ENCODE assay signal across 23 cellular contexts in the genomic region with DNA sequence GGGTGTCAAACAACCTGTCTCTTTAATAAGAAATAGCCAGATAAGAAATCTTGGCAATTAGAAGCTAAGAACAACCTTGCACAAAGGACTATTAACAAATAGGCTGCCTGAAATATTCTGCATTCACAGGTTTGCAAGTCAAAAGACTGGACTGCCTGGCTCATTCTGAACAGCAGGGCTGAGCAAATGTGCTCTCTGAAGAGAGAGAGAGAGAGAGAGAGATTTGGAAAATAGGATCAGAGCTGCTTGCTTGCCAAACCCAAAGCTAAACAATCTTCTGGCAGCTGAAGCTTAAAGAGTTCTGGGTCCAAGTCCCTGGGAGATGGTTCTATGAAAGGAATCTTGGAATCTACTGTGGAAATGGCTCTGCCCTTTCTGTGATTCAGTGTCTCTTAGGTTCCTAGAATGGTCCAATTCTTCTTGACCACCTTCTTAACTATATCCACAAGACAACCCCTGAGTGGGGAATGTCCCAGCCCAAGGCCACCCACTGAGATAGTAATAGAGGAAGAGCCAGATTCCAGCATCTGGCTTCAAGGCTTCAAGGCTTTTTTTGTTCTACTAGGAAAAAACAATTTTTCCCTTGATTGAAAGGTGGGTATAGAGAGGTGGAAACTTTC.
DNase-seq lines count a peak whose midpoint lies in the region; ATAC-seq, FAIRE-seq and TF ChIP-seq lines count a peak whose summit lies in the region.
"Had no signal": no experiment of that assay in that cellular context is flagged by ENCODE, and none has a peak within 500 bp of the region (broad histone marks: within the 10 kb centered on the region; RNA-seq: fewer than 3 reads in every experiment).

No MANE protein-coding gene starts in this region.

- no peaks in the 10 kb centered on the region for H3K27me3 ChIP-seq in esophagus muscularis mucosa
- H3K27me3 ChIP-seq in aorta (ENCODE audit: control insufficient read depth in 1 of 2, insufficient read depth in 2 of 2, low read length in 1 of 2), result no peaks in the 10 kb centered on the region
- H3K27me3 ChIP-seq: SJCRH30 had no signal

- intact Hi-C loops in esophagus muscularis mucosa (cut with DNase I) (no loop called here), aorta (cut with DNase I) (no loop called here)

- no peak overlapping the region for H3K4me3 ChIP-seq in esophagus muscularis mucosa
- H3K4me3 ChIP-seq in fibroblast of the aortic adventitia (ENCODE audit: low read depth, low read length), result no peak overlapping the region
- H3K4me3 ChIP-seq in aorta (ENCODE audit: low read length in 2 of 2), result no peak overlapping the region
- H3K4me3 ChIP-seq: BLaER1, GM12878, SJCRH30 had no signal

- H3K27ac ChIP-seq in esophagus muscularis mucosa (replicated peaks in 1 of 4), result peak overlapping the region; percentile 10 to 61 (median 50)
- H3K27ac ChIP-seq in aorta (ENCODE audit: low read depth in 1 of 2, low read length in 2 of 2), result no peak overlapping the region
- H3K27ac ChIP-seq: BLaER1, SJCRH30 had no signal

- TF ChIP-seq EP300 in esophagus muscularis mucosa (IDR thresholded peaks at IDR 0.05), result no peak

- H3K4me1 ChIP-seq in esophagus muscularis mucosa (peaks cover 3 to 54% (median 31%) of the 10 kb centered on the region in 4 donors), aorta (ENCODE audit: control insufficient read depth in 1 of 2, insufficient read depth in 2 of 2, low read length in 2 of 2) (no peaks in the 10 kb centered on the region)
- H3K4me1 ChIP-seq: BLaER1, Caco-2, SJCRH30 had no signal

- no peaks in the 10 kb centered on the region for H3K4me1 Mint-ChIP-seq in naive thymus-derived CD8-positive, alpha-beta T cell

- H3K4me3 Mint-ChIP-seq in naive thymus-derived CD8-positive, alpha-beta T cell, result no peak overlapping the region
- H3K4me3 Mint-ChIP-seq: CD4-positive, alpha-beta T cell; IgD-negative memory B cell had no signal

- no peaks in the 10 kb centered on the region for H3K36me3 Mint-ChIP-seq in naive thymus-derived CD8-positive, alpha-beta T cell
- H3K36me3 Mint-ChIP-seq: IgD-negative memory B cell had no signal

- H3K36me3 ChIP-seq in esophagus muscularis mucosa, result no peaks in the 10 kb centered on the region
- no peaks in the 10 kb centered on the region for H3K36me3 ChIP-seq in aorta (ENCODE audit: control insufficient read depth in 1 of 2, insufficient read depth in 2 of 2, low read length in 1 of 2)
- H3K36me3 ChIP-seq: BLaER1, SJCRH30 had no signal

- H3K27ac Mint-ChIP-seq in naive thymus-derived CD8-positive, alpha-beta T cell, result no peak overlapping the region
- H3K27ac Mint-ChIP-seq: CD4-positive, alpha-beta T cell; IgD-negative memory B cell had no signal

- peak; percentile 60 for ATAC-seq in aorta (ENCODE audit: low FRiP score)
- no peak for ATAC-seq in naive thymus-derived CD8-positive, alpha-beta T cell
- ATAC-seq: GM12878 had no signal

- TF ChIP-seq CTCF in esophagus muscularis mucosa (IDR thresholded peaks at IDR 0.05) (no peak), fibroblast of the aortic adventitia (IDR thresholded peaks at IDR 0.05; ENCODE audit: insufficient read depth, low read length) (no peak)

- peaks cover 0 to 10% (median 0%) of the 10 kb centered on the region in 5 donors for H3K27me3 Mint-ChIP-seq in naive thymus-derived CD8-positive, alpha-beta T cell
- H3K27me3 Mint-ChIP-seq: CD4-positive, alpha-beta T cell had no signal

- no peaks in the 10 kb centered on the region for H3K9me3 Mint-ChIP-seq in naive thymus-derived CD8-positive, alpha-beta T cell
- H3K9me3 Mint-ChIP-seq: CD4-positive, alpha-beta T cell had no signal

- FAIRE-seq in frontal cortex (lab: Jason Lieb, UNC), result no peak
- FAIRE-seq: GM12878, H54 had no signal

- H3K9me3 ChIP-seq in esophagus muscularis mucosa, result no peaks in the 10 kb centered on the region
- H3K9me3 ChIP-seq in aorta (ENCODE audit: control insufficient read depth, low read length), result no peaks in the 10 kb centered on the region
- H3K9me3 ChIP-seq: BLaER1, Caco-2, SJCRH30 had no signal

- DNase-seq in esophagus muscularis mucosa (ENCODE audit: extremely low spot score) (no peak), fibroblast of the aortic adventitia (ENCODE audit: low read depth) (peak; percentile 40), pons (ENCODE audit: low spot score) (peak; percentile 12), aorta (no peak), frontal cortex (ENCODE audit: low spot score in 2 of 2) (no peak), NCI-H345 (lab: John Stamatoyannopoulos, UW) (no peak)
- no peak for DNase-seq in naive thymus-derived CD8-positive, alpha-beta T cell
- DNase-seq: Caco-2; CD4-positive, alpha-beta T cell; DMS 273 treated with DMSO at 0.1 percent for 48 hours; DMS79 treated with DMSO at 0.1 percent for 48 hours; NCI-H1092; NCI-H1436; NCI-H2029; NCI-H2227 treated with DMSO at 0.1 percent for 48 hours; NCI-H510A treated with DMSO at 0.1 percent for 48 hours; NCI-H774; NK-92 treated with Interleukin-12 subunit alpha and Interleukin-12 subunit beta, amount 100 ng/mL, for 24 hours; SJCRH30 had no signal

- POLR2A ChIA-PET in naive thymus-derived CD8-positive, alpha-beta T cell (lab: Charles Lee), result no interaction called here

- no peak for TF ChIP-seq POLR2A in esophagus muscularis mucosa (IDR thresholded peaks at IDR 0.05; ENCODE audit: low read depth)

Comparison
In these comparisons a context has a peak if more than half of its experiments do, and no peak if none do; other contexts are left out.
1. DNase-seq: peak in fibroblast of the aortic adventitia (single experiment) and pons (single experiment); none in esophagus muscularis mucosa (single experiment), aorta (0 of 2), naive thymus-derived CD8-positive, alpha-beta T cell (0 of 10), frontal cortex (0 of 2) and NCI-H345 (single experiment).
2. H3K27ac ChIP-seq: peak in esophagus muscularis mucosa (4 of 4); none in aorta (0 of 2).